ENCODE assay signal across 8 cellular contexts in the genomic region with DNA sequence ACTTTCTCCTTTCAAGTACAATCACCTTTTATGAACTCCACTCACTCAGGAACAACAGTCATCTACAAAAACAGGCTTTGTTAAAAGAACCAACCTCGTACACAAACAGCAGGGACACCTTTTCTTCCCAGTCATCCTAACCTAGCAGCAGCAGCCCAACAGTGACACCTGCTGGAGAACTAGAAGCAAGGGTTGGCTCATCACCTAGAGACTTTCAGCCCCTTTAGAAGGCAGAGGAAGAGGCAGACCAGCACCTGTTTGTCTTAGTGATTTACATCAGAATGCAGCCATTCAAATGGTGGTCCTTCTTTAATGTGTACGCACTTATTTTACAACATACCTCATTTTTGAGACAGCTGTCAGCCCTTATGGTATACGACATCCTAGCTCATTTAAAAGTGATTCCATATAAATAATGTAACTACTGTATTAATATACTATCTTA. TPM values are rescaled to one million over a fixed set of nuclear protein-coding genes. Genes with fewer than 3 reads are reported as not detected.
DNase-seq lines count a peak whose midpoint lies in the region; ATAC-seq and TF ChIP-seq lines count a peak whose summit lies in the region.

No MANE protein-coding gene starts in this region.

- no peaks in the 10 kb centered on the region for H3K27me3 ChIP-seq in lung (ENCODE audit: control insufficient read depth, insufficient read depth)

- no peak overlapping the region for H3K4me3 ChIP-seq in lung

- H3K27ac ChIP-seq in lung (ENCODE audit: low read depth in 1 of 2, low read length in 1 of 2), result no peak overlapping the region

- H3K9me3 ChIP-seq in lung (ENCODE audit: control insufficient read depth in 2 of 2, insufficient read depth in 1 of 2, low read length in 1 of 2), result no peaks in the 10 kb centered on the region

- H3K4me1 ChIP-seq in lung (ENCODE audit: control insufficient read depth in 2 of 2, insufficient read depth in 2 of 2, low read length in 2 of 2), result peaks cover 0 to 3% of the 10 kb centered on the region in 2 donors

- peaks cover 15 to 16% of the 10 kb centered on the region in 2 donors for H3K36me3 ChIP-seq in lung (ENCODE audit: control insufficient read depth in 2 of 2, insufficient read depth in 2 of 2, low read length in 2 of 2)

- peak; percentile 41 for ATAC-seq in lung (ENCODE audit: insufficient read depth, low FRiP score)
- no peak for ATAC-seq in HG03571 (IDR thresholded peaks at IDR 0.05; ENCODE audit: unreplicated experiment)

- 54 to 62% methylated on average over 3 of the region's 3 CpGs for WGBS in lung, 2 donors

- TF ChIP-seq CTCF in lung (IDR thresholded peaks at IDR 0.05; ENCODE audit: control extremely low read depth, extremely low read depth), result peak; percentile 70

- DNase-seq in Daoy (ENCODE audit: low read depth) (peak; percentile 74), HT-29 (ENCODE audit: low spot score) (peak; percentile 96), NCI-H82 (lab: John Stamatoyannopoulos, UW) (peak; percentile 89), lung (ENCODE audit: low spot score) (peak; percentile 45)
- peak; percentile 48 to 52 for DNase-seq in activated CD4-positive, alpha-beta T cell treated with anti-CD3 and anti-CD28 coated beads, Interleukin-2, amount 50 U/mL, for 4 hours
- DNase-seq in effector CD4-positive, alpha-beta T cell, result peak; percentile 36
- DNase-seq in stimulated activated CD8-positive, alpha-beta memory T cell treated with anti-CD3 and anti-CD28 coated beads, Interleukin-2, amount 100 ng/mL, for 1 hour (ENCODE audit: low read depth in 2 of 2), result peak; percentile 14 to 31

RNA-seq across cellular contexts. Expression of a gene that starts 56.0 kb away (rescaled TPM):
- total RNA-seq in Daoy (2014; rRNA removed; shearing (Covaris generic)), result 16.1 and 19.2 TPM in 2 replicates
- total RNA-seq in HT-29 (2014; rRNA removed; shearing (Covaris generic)), result 34.0 and 34.1 TPM in 2 replicates
- 10 to 100 TPM; 34.5 to 41.2 TPM for total RNA-seq in lung
- 10 to 100 TPM in 1 of 2 donors, 1 to 10 TPM in 1; 7.4 to 12.9 TPM for polyA plus RNA-seq in lung

Comparison
In these comparisons a context has a peak if more than half of its experiments do, and no peak if none do; other contexts are left out.
1. DNase-seq: peak in every context shown above with its lines; median percentile 96 in HT-29; 89 in NCI-H82; 74 in Daoy; 50 in activated CD4-positive, alpha-beta T cell treated with anti-CD3 and anti-CD28 coated beads, Interleukin-2, amount 50 U/mL, for 4 hours; 45 in lung; 36 in effector CD4-positive, alpha-beta T cell; 22 in stimulated activated CD8-positive, alpha-beta memory T cell treated with anti-CD3 and anti-CD28 coated beads, Interleukin-2, amount 100 ng/mL, for 1 hour.